8 cellular contexts compared by ENCODE assay signal in genomic region chr2:172339431-172340010, GRCh38.
A peak's percentile ranks its signal among the peaks of the same experiment; 100 is the strongest.
DNase-seq lines count a peak whose midpoint lies in the region; ATAC-seq, FAIRE-seq and TF ChIP-seq lines count a peak whose summit lies in the region.

No MANE protein-coding gene starts in this region.

- no peak for TF ChIP-seq CTCF in CD8-positive, alpha-beta T cell (IDR thresholded peaks at IDR 0.05)
- TF ChIP-seq CTCF in brain microvascular endothelial cell (IDR thresholded peaks at IDR 0.05; ENCODE audit: low read depth, low read length, missing control alignments) = peak; percentile 21
- no peak for TF ChIP-seq CTCF in esophagus muscularis mucosa (IDR thresholded peaks at IDR 0.05)

- TF ChIP-seq EP300 in esophagus muscularis mucosa (IDR thresholded peaks at IDR 0.05) = no peak

- DNase-seq in CD8-positive, alpha-beta T cell = peak in 1 of 7 experiments; percentile 23
- peak; percentile 29 for DNase-seq in KBM-7
- no peak for DNase-seq in brain microvascular endothelial cell
- DNase-seq in esophagus muscularis mucosa (ENCODE audit: extremely low spot score) = no peak
- DNase-seq in NCI-H2081 (lab: John Stamatoyannopoulos, UW) = no peak
- no peak for DNase-seq in GM12892 (ENCODE audit: insufficient read length)
- DNase-seq in stimulated activated CD8-positive, alpha-beta memory T cell treated with anti-CD3 and anti-CD28 coated beads, Interleukin-4, amount 100 ng/mL, for 48 hours = no peak

- H3K9me3 Mint-ChIP-seq in CD8-positive, alpha-beta T cell = peaks cover 6% of the 10 kb centered on the region

- ATAC-seq in CD8-positive, alpha-beta T cell = peak; percentile 61

- TF ChIP-seq POLR2A in esophagus muscularis mucosa (IDR thresholded peaks at IDR 0.05; ENCODE audit: low read depth) (no peak), GM12892 (IDR thresholded peaks at IDR 0.05; ENCODE audit: low read depth, low read length) (no peak)

- WGBS in esophagus muscularis mucosa = 50% methylated on average over 6 of the region's 6 CpGs

- no peak overlapping the region for H3K27ac ChIP-seq in CD8-positive, alpha-beta T cell (ENCODE audit: low read depth, low read length)
- H3K27ac ChIP-seq in brain microvascular endothelial cell = no peak overlapping the region
- H3K27ac ChIP-seq in muscle layer of duodenum (ENCODE audit: low read length) = peak overlapping the region; percentile 81
- no peak overlapping the region for H3K27ac ChIP-seq in esophagus muscularis mucosa (replicated peaks in 1 of 4)

- no peaks in the 10 kb centered on the region for H3K36me3 ChIP-seq in CD8-positive, alpha-beta T cell (ENCODE audit: insufficient read depth, low read length)
- H3K36me3 ChIP-seq in brain microvascular endothelial cell (replicated peaks) (no peaks in the 10 kb centered on the region), muscle layer of duodenum (ENCODE audit: control insufficient read depth in 1 of 2, insufficient read depth in 2 of 2, low read length in 2 of 2) (no peaks in the 10 kb centered on the region), esophagus muscularis mucosa (no peaks in the 10 kb centered on the region)

- in situ Hi-C loops in KBM-7 (cut with MboI; ENCODE audit: low pct_unique_long_range_greater_than_20kb, low sequenced_read_pairs) = no loop called here
- in situ Hi-C loops in brain microvascular endothelial cell (cut with HindIII; ENCODE audit: low pct_ligation_motif_present, low sequenced_read_pairs) = no loop called here

- CTCF ChIA-PET in CD8-positive, alpha-beta T cell (lab: Charles Lee) = interaction anchor here (0.9 to 1.9 kb wide), 5 partner anchors 45 to 139 kb away, joined by 3 to 6 read pairs (median 4); no protein-coding TSS in a partner anchor

- H3K4me1 ChIP-seq in CD8-positive, alpha-beta T cell (ENCODE audit: insufficient read depth, low read length) = peaks cover 17% of the 10 kb centered on the region
- peaks cover 10 to 18% of the 10 kb centered on the region in 2 donors for H3K4me1 ChIP-seq in muscle layer of duodenum (ENCODE audit: control insufficient read depth in 1 of 2, insufficient read depth in 2 of 2, low read length in 2 of 2)
- H3K4me1 ChIP-seq in esophagus muscularis mucosa = peaks cover 15 to 16% (median 15%) of the 10 kb centered on the region in 4 donors

- H3K4me3 ChIP-seq in CD8-positive, alpha-beta T cell (ENCODE audit: low read depth, low read length) = no peak overlapping the region
- H3K4me3 ChIP-seq in brain microvascular endothelial cell (ENCODE audit: low read depth, low read length) (no peak overlapping the region), muscle layer of duodenum (ENCODE audit: low read depth in 1 of 2, low read length in 2 of 2) (peak overlapping the region in 1 of 2 donors; percentile 45), esophagus muscularis mucosa (no peak overlapping the region)

- H3K4me1 Mint-ChIP-seq in CD8-positive, alpha-beta T cell (ENCODE audit: low read depth) = peaks cover 28% of the 10 kb centered on the region

- intact Hi-C loops in CD8-positive, alpha-beta T cell (cut with DNase I, micrococcal nuclease) = loop anchor here (1.0 to 10.0 kb wide), 3 partner anchors 123 to 125 kb away; no protein-coding TSS in a partner anchor
- intact Hi-C loops in esophagus muscularis mucosa (cut with DNase I) = no loop called here

- H3K4me3 Mint-ChIP-seq in CD8-positive, alpha-beta T cell = peak overlapping the region; percentile 76

- H3K27me3 ChIP-seq in CD8-positive, alpha-beta T cell (ENCODE audit: insufficient read depth, low read length) = no peaks in the 10 kb centered on the region
- H3K27me3 ChIP-seq in brain microvascular endothelial cell (replicated peaks) = no peaks in the 10 kb centered on the region
- H3K27me3 ChIP-seq in muscle layer of duodenum (ENCODE audit: low read depth, low read length) = no peaks in the 10 kb centered on the region
- no peaks in the 10 kb centered on the region for H3K27me3 ChIP-seq in esophagus muscularis mucosa

- H3K27ac Mint-ChIP-seq in CD8-positive, alpha-beta T cell = no peak overlapping the region

- POLR2A ChIA-PET in CD8-positive, alpha-beta T cell (lab: Charles Lee) = interaction anchor here (0.6 to 1.9 kb wide), 2 partner anchors 122 to 376 kb away, joined by 3 to 4 read pairs; no protein-coding TSS in a partner anchor

- FAIRE-seq in GM12892 (lab: Jason Lieb, UNC) = no peak

- H3K27me3 Mint-ChIP-seq in CD8-positive, alpha-beta T cell (ENCODE audit: low read depth) = no peaks in the 10 kb centered on the region

- H3K9me3 ChIP-seq in CD8-positive, alpha-beta T cell (ENCODE audit: low read length) = peaks cover 6% of the 10 kb centered on the region
- H3K9me3 ChIP-seq in muscle layer of duodenum (ENCODE audit: control insufficient read depth in 1 of 2, low read length in 2 of 2) (peaks cover 4 to 7% of the 10 kb centered on the region in 2 donors), esophagus muscularis mucosa (peaks cover 0 to 10% (median 7%) of the 10 kb centered on the region in 4 donors)

- H3K36me3 Mint-ChIP-seq in CD8-positive, alpha-beta T cell = no peaks in the 10 kb centered on the region
